ENCODE assay signal across 1 cellular context in genomic region chr20:63061051-63061531, GRCh38.
TF ChIP-seq lines count a peak whose summit lies in the region.

No MANE protein-coding gene starts in this region.

TF ChIP-seq in WTC11, 78 proteins besides CTCF, POLR2A, EP300 and RAD21 (continued from another document):
- no peak for TF ChIP-seq FOXP4 (CRISPR knock-in tag; IDR thresholded peaks at IDR 0.05)
